In the genomic region with DNA sequence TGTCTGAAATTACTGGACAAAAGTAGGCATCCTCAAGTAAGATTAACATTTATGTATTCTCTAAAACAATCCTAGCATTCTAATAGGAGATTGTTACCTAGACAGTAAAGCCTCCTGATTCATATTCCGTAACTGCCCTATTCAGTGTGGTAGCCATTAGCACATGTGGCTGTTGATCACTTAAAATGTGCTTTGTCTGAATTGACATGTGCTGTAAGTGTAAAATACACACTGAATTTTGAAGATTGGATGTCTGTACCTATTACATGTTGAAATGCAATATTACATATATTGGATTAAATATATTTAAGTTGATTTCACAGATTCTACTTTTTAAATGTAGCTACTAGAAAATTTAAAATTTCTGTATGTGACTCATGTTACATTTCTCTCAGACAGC, we compare ENCODE assay signal across 34 cellular contexts. TPM values are rescaled to one million over a fixed set of nuclear protein-coding genes. Genes with fewer than 3 reads are reported as not detected.
"Had no signal": no experiment of that assay in that cellular context is flagged by ENCODE, and none has a peak within 500 bp of the region (broad histone marks: within the 10 kb centered on the region; RNA-seq: fewer than 3 reads in every experiment).

No MANE protein-coding gene starts in this region.

- H3K27ac Mint-ChIP-seq: stimulated activated effector memory CD8-positive, alpha-beta T cell treated with anti-CD3 and anti-CD28 coated beads, Interleukin-12 subunit alpha, Interleukin-12 subunit beta, amount 100 ng/mL, for 72 hours; stimulated activated memory B cell treated with anti-CD40 and anti-IgM and Interleukin-4, amounts not matched to agents 10 μg/mL and 1 μg/mL and 100 μg/mL, for 72 hours; stimulated activated naive B cell treated with anti-CD40 and anti-IgM and Interleukin-4, amounts not matched to agents 10 μg/mL and 1 μg/mL and 100 μg/mL, for 72 hours; stimulated activated naive CD8-positive, alpha-beta T cell treated with anti-CD3 and anti-CD28 coated beads, Interleukin-15, amount 100 ng/mL, for 72 hours; stimulated activated naive CD8-positive, alpha-beta T cell treated with anti-CD3 and anti-CD28 coated beads, Interleukin-15, Interleukin-2, amounts not matched to agents 100 ng/mL and 50 ng/mL, for 24 hours; type B pancreatic cell had no signal

- DNase-seq: stimulated activated CD4-positive, alpha-beta T cell treated with anti-CD3 and anti-CD28 coated beads, Interleukin-2, amount 100 ng/mL, for 48 hours; stimulated activated CD4-positive, alpha-beta T cell treated with anti-CD3 and anti-CD28 coated beads, Interleukin-4, amount 100 ng/mL, for 1 hour; stimulated activated CD4-positive, alpha-beta T cell treated with anti-CD3 and anti-CD28 coated beads, Interleukin-4, amount 100 ng/mL, for 24 hours; stimulated activated CD4-positive, alpha-beta T cell treated with anti-CD3 and anti-CD28 coated beads, Interleukin-4, amount 100 ng/mL, for 4 hours; stimulated activated CD8-positive, alpha-beta memory T cell treated with anti-CD3 and anti-CD28 coated beads, Interleukin-4, amount 100 ng/mL, for 48 hours; stimulated activated naive B cell treated with anti-CD40 and anti-IgM and Interleukin-4, amounts not matched to agents 10 μg/mL and 1 μg/mL and 100 μg/mL, for 72 hours; stimulated activated naive CD4-positive, alpha-beta T cell; stimulated activated naive CD4-positive, alpha-beta T cell treated with Interleukin-2 at 50 U/mL for 16 hours; stimulated activated naive CD8-positive, alpha-beta T cell treated with anti-CD3 and anti-CD28 coated beads, Interleukin-15, amount 100 ng/mL, for 72 hours; stimulated activated naive CD8-positive, alpha-beta T cell treated with anti-CD3 and anti-CD28 coated beads, Interleukin-15, Interleukin-2, amounts not matched to agents 100 U/mL and 50 U/mL, for 24 hours; stomach; substantia nigra; testis; thyroid gland; tibial artery; transverse colon; trophoblast cell; upper lobe of left lung; upper lobe of right lung; uterus had no signal

- H3K27ac ChIP-seq: stomach, suprapubic skin, testis, thoracic aorta, thyroid gland, tibial artery, tibial nerve, transverse colon, upper lobe of left lung, upper lobe of right lung, uterus, vagina had no signal

- H3K4me3 Mint-ChIP-seq: stimulated activated effector memory CD8-positive, alpha-beta T cell treated with anti-CD3 and anti-CD28 coated beads, Interleukin-12 subunit alpha, Interleukin-12 subunit beta, amount 100 ng/mL, for 72 hours; stimulated activated memory B cell treated with anti-CD40 and anti-IgM and Interleukin-4, amounts not matched to agents 10 μg/mL and 1 μg/mL and 100 μg/mL, for 72 hours; stimulated activated naive B cell treated with anti-CD40 and anti-IgM and Interleukin-4, amounts not matched to agents 10 μg/mL and 1 μg/mL and 100 μg/mL, for 72 hours; stimulated activated naive CD8-positive, alpha-beta T cell treated with anti-CD3 and anti-CD28 coated beads, Interleukin-15, amount 100 ng/mL, for 72 hours; stimulated activated naive CD8-positive, alpha-beta T cell treated with anti-CD3 and anti-CD28 coated beads, Interleukin-15, Interleukin-2, amounts not matched to agents 100 ng/mL and 50 ng/mL, for 24 hours; type B pancreatic cell had no signal

- H3K4me1 ChIP-seq: stomach, suprapubic skin, testis, thyroid gland, tibial artery, tibial nerve, transverse colon, upper lobe of left lung, upper lobe of right lung, uterus, vagina had no signal

- H3K9me3 Mint-ChIP-seq: stimulated activated effector memory CD8-positive, alpha-beta T cell treated with anti-CD3 and anti-CD28 coated beads, Interleukin-12 subunit alpha, Interleukin-12 subunit beta, amount 100 ng/mL, for 72 hours; stimulated activated memory B cell treated with anti-CD40 and anti-IgM and Interleukin-4, amounts not matched to agents 10 μg/mL and 1 μg/mL and 100 μg/mL, for 72 hours; stimulated activated naive B cell treated with anti-CD40 and anti-IgM and Interleukin-4, amounts not matched to agents 10 μg/mL and 1 μg/mL and 100 μg/mL, for 72 hours; stimulated activated naive CD8-positive, alpha-beta T cell treated with anti-CD3 and anti-CD28 coated beads, Interleukin-15, amount 100 ng/mL, for 72 hours; stimulated activated naive CD8-positive, alpha-beta T cell treated with anti-CD3 and anti-CD28 coated beads, Interleukin-15, Interleukin-2, amounts not matched to agents 100 ng/mL and 50 ng/mL, for 24 hours; type B pancreatic cell had no signal

- ATAC-seq: stimulated activated effector memory CD8-positive, alpha-beta T cell treated with anti-CD3 and anti-CD28 coated beads, Interleukin-12 subunit alpha, Interleukin-12 subunit beta, amount 100 ng/mL, for 72 hours; stimulated activated memory B cell treated with anti-CD40 and anti-IgM and Interleukin-4, amounts not matched to agents 10 μg/mL and 1 μg/mL and 100 μg/mL, for 72 hours; stimulated activated naive B cell treated with anti-CD40 and anti-IgM and Interleukin-4, amounts not matched to agents 10 μg/mL and 1 μg/mL and 100 μg/mL, for 72 hours; stimulated activated naive CD8-positive, alpha-beta T cell treated with anti-CD3 and anti-CD28 coated beads, Interleukin-15, amount 100 ng/mL, for 72 hours; stimulated activated naive CD8-positive, alpha-beta T cell treated with anti-CD3 and anti-CD28 coated beads, Interleukin-15, Interleukin-2, amounts not matched to agents 100 U/mL and 50 U/mL, for 24 hours; upper lobe of right lung had no signal

- H3K4me3 ChIP-seq: stomach, suprapubic skin, testis, thoracic aorta, thyroid gland, tibial artery, tibial nerve, transverse colon, upper lobe of left lung, upper lobe of right lung, uterus, vagina had no signal

- H3K27me3 Mint-ChIP-seq: stimulated activated memory B cell treated with anti-CD40 and anti-IgM and Interleukin-4, amounts not matched to agents 10 μg/mL and 1 μg/mL and 100 μg/mL, for 72 hours; stimulated activated naive B cell treated with anti-CD40 and anti-IgM and Interleukin-4, amounts not matched to agents 10 μg/mL and 1 μg/mL and 100 μg/mL, for 72 hours; stimulated activated naive CD8-positive, alpha-beta T cell treated with anti-CD3 and anti-CD28 coated beads, Interleukin-15, amount 100 ng/mL, for 72 hours; stimulated activated naive CD8-positive, alpha-beta T cell treated with anti-CD3 and anti-CD28 coated beads, Interleukin-15, Interleukin-2, amounts not matched to agents 100 ng/mL and 50 ng/mL, for 24 hours; type B pancreatic cell had no signal

- H3K4me1 Mint-ChIP-seq: stimulated activated memory B cell treated with anti-CD40 and anti-IgM and Interleukin-4, amounts not matched to agents 10 μg/mL and 1 μg/mL and 100 μg/mL, for 72 hours; stimulated activated naive B cell treated with anti-CD40 and anti-IgM and Interleukin-4, amounts not matched to agents 10 μg/mL and 1 μg/mL and 100 μg/mL, for 72 hours; stimulated activated naive CD8-positive, alpha-beta T cell treated with anti-CD3 and anti-CD28 coated beads, Interleukin-15, amount 100 ng/mL, for 72 hours had no signal

- H3K27me3 ChIP-seq: stomach, suprapubic skin, testis, thyroid gland, tibial artery, tibial nerve, transverse colon, upper lobe of left lung, upper lobe of right lung, uterus, vagina had no signal

- FAIRE-seq: urothelium cell line had no signal

- H3K9me3 ChIP-seq: stomach, suprapubic skin, testis, thoracic aorta, thyroid gland, tibial artery, tibial nerve, transverse colon, upper lobe of left lung, upper lobe of right lung, uterus, vagina had no signal

- H3K36me3 ChIP-seq: uterus had no signal

RNA-seq across cellular contexts. Expression of a gene that starts 41.5 kb away (rescaled TPM):
- total RNA-seq: thoracic aorta, upper lobe of right lung, ureter, vagina had no signal
- polyA plus RNA-seq: stomach, urinary bladder had no signal

RNA-seq across cellular contexts. Expression of a gene that starts 51.2 kb away (rescaled TPM):
- total RNA-seq: stomach, subcutaneous adipose tissue, suprapubic skin, temporal lobe, thoracic aorta, thyroid gland, tibial nerve, transverse colon, upper lobe of left lung, upper lobe of right lung, ureter, urinary bladder, vagina had no signal
- polyA plus RNA-seq: stomach, thymus, urinary bladder had no signal
